21 cellular contexts compared by ENCODE assay signal in the genomic region with DNA sequence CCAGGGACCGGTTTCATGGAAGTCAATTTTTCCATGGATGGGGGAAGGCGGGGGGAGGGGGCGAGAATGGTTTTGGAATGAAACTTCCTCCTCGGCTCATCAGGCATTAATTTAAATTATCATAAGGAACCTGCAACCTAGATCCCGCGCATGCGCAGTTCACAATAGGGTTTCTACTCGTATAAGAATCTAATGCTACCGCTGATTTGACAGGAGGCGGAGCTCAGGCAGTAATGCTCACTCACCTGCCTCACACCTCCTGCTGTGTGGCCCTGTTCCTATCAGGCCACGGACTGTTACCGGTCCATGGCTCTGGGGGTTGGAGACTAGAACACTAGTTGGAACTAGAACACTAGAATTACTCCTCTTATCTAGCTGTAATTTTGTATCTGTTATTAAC. TPM values are rescaled to one million over a fixed set of nuclear protein-coding genes. Genes with fewer than 3 reads are reported as not detected.
DNase-seq lines count a peak whose midpoint lies in the region; ATAC-seq and TF ChIP-seq lines count a peak whose summit lies in the region.
"Had no signal": no experiment of that assay in that cellular context is flagged by ENCODE, and none has a peak within 500 bp of the region (broad histone marks: within the 10 kb centered on the region; RNA-seq: fewer than 3 reads in every experiment).

No MANE protein-coding gene starts in this region.

- WGBS in mesenchymal stem cell = 93% methylated on average over 11 of the region's 12 CpGs

- H4K20me1 ChIP-seq in GM23338 (replicated peaks; ENCODE audit: insufficient read depth) = no peaks in the 10 kb centered on the region

- H3K4me2 ChIP-seq in GM23338 (no peak overlapping the region), mesenchymal stem cell (ENCODE audit: low read length, poor library complexity, severe bottlenecking) (no peak overlapping the region)
- H3K4me2 ChIP-seq: A549 had no signal

- peak; percentile 24 for DNase-seq in GM23338 (ENCODE audit: low spot score)
- DNase-seq in SJCRH30 = no peak
- no peak for DNase-seq in mesenchymal stem cell
- no peak for DNase-seq in HCEC 1CT
- DNase-seq in NCI-H526 treated with DMSO at 0.1 percent for 48 hours (lab: John Stamatoyannopoulos, UW) = no peak
- DNase-seq in NCI-H2029 treated with DMSO at 0.1 percent for 48 hours (lab: John Stamatoyannopoulos, UW) = no peak
- DNase-seq: BE2C; CD4-positive, CD25-positive, alpha-beta regulatory T cell; EL; GF-D8; KBM-7; NCI-H1092; NCI-H1436; NCI-H187 treated with DMSO at 0.1 percent for 48 hours; NCI-H748 treated with DMSO at 0.1 percent for 48 hours; Peyer's patch had no signal

- H4K91ac ChIP-seq in mesenchymal stem cell (ENCODE audit: low read length) = no peak overlapping the region

- H3K4me1 ChIP-seq in GM23338 (ENCODE audit: insufficient read depth) (peaks cover 6% of the 10 kb centered on the region), SJCRH30 (peaks cover 12% of the 10 kb centered on the region), mesenchymal stem cell (ENCODE audit: control insufficient read depth, insufficient read depth, low read depth, low read length) (peaks cover 3% of the 10 kb centered on the region), subcutaneous abdominal adipose tissue (ENCODE audit: control insufficient read depth in 5 of 5, insufficient read depth in 5 of 5, low read length in 5 of 5) (peaks cover 0 to 6% (median 3%) of the 10 kb centered on the region in 5 donors)
- H3K4me1 ChIP-seq: A549, BE2C, Peyer's patch had no signal

- H3K18ac ChIP-seq in mesenchymal stem cell (ENCODE audit: low read depth in 1 of 2, low read length in 2 of 2) = no peak overlapping the region

- H3K4ac ChIP-seq in mesenchymal stem cell (ENCODE audit: low read depth in 1 of 2, low read length in 2 of 2) = no peak overlapping the region

- H3K9me2 ChIP-seq in GM23338 (ENCODE audit: insufficient read depth) = no peaks in the 10 kb centered on the region

- H2BK120ac ChIP-seq in mesenchymal stem cell (ENCODE audit: low read depth, low read length) = no peak overlapping the region

- no peak overlapping the region for H3K27ac ChIP-seq in GM23338 (ENCODE audit: low read depth)
- H3K27ac ChIP-seq in SJCRH30 = peak overlapping the region; percentile 64
- H3K27ac ChIP-seq in mesenchymal stem cell (ENCODE audit: low read length, poor library complexity, severe bottlenecking) = no peak overlapping the region
- peak overlapping the region; percentile 26 for H3K27ac ChIP-seq in subcutaneous abdominal adipose tissue (ENCODE audit: low read depth, low read length)
- H3K27ac ChIP-seq: A549, Peyer's patch had no signal

- H2BK12ac ChIP-seq in mesenchymal stem cell (ENCODE audit: low read length in 2 of 2) = no peak overlapping the region

- peaks cover 4% of the 10 kb centered on the region; the same call in 1 of the 3 replicates for H3K4me1 Mint-ChIP-seq in GM23338
- H3K4me1 Mint-ChIP-seq: CD4-positive, CD25-positive, alpha-beta regulatory T cell had no signal

- H4K8ac ChIP-seq in mesenchymal stem cell (ENCODE audit: low read length) = no peak overlapping the region

- H3F3A ChIP-seq in GM23338 (replicated peaks; ENCODE audit: low read depth) = no peaks in the 10 kb centered on the region

- no peaks in the 10 kb centered on the region for H3K79me2 ChIP-seq in GM23338 (replicated peaks; ENCODE audit: insufficient read depth)

- H3K4me3 ChIP-seq in GM23338 (no peak overlapping the region), SJCRH30 (no peak overlapping the region), mesenchymal stem cell (ENCODE audit: insufficient read depth in 1 of 2, low read depth in 1 of 2, low read length in 2 of 2) (peak overlapping the region in 1 of 2 experiments; percentile 24), subcutaneous abdominal adipose tissue (ENCODE audit: low read depth in 1 of 5, low read length in 5 of 5) (no peak overlapping the region)
- H3K4me3 ChIP-seq: A549, Peyer's patch had no signal

- H3K36me3 Mint-ChIP-seq in GM23338 (ENCODE audit: low read depth) = no peaks in the 10 kb centered on the region
- H3K36me3 Mint-ChIP-seq: CD4-positive, CD25-positive, alpha-beta regulatory T cell had no signal

- H3K9me3 ChIP-seq in SJCRH30 (replicated peaks) = no peaks in the 10 kb centered on the region
- H3K9me3 ChIP-seq in mesenchymal stem cell (ENCODE audit: control insufficient read depth, low read length) = no peaks in the 10 kb centered on the region
- no peaks in the 10 kb centered on the region for H3K9me3 ChIP-seq in subcutaneous abdominal adipose tissue (ENCODE audit: control insufficient read depth in 5 of 5, low read length in 5 of 5)
- H3K9me3 ChIP-seq: A549, BE2C, Peyer's patch had no signal

- no peaks in the 10 kb centered on the region for H3K9me3 Mint-ChIP-seq in GM23338

- TF ChIP-seq CTCF in GM23338 (conservative IDR thresholded peaks at IDR 0.05; ENCODE audit: low read depth in 2 of 2) = no peak

- no peaks in the 10 kb centered on the region for H3K36me3 ChIP-seq in GM23338 (ENCODE audit: insufficient read depth)
- no peaks in the 10 kb centered on the region for H3K36me3 ChIP-seq in SJCRH30
- H3K36me3 ChIP-seq in mesenchymal stem cell (ENCODE audit: control insufficient read depth in 1 of 2, insufficient read depth in 2 of 2, low read depth in 1 of 2, low read length in 2 of 2) = peaks cover 0 to 74% of the 10 kb centered on the region in 2 experiments
- H3K36me3 ChIP-seq in subcutaneous abdominal adipose tissue (ENCODE audit: control insufficient read depth in 5 of 5, insufficient read depth in 5 of 5, low read length in 5 of 5) = no peaks in the 10 kb centered on the region
- H3K36me3 ChIP-seq: BE2C, Peyer's patch had no signal

- H3K4me3 Mint-ChIP-seq in GM23338 = no peak overlapping the region
- H3K4me3 Mint-ChIP-seq: CD4-positive, CD25-positive, alpha-beta regulatory T cell had no signal

- ATAC-seq in GM23338 = no peak; the same call in 2 of the 3 replicates
- ATAC-seq: A549 had no signal

- H3K27me3 Mint-ChIP-seq in GM23338 (ENCODE audit: insufficient read depth, low read depth, poor library complexity) = no peaks in the 10 kb centered on the region
- H3K27me3 Mint-ChIP-seq: CD4-positive, CD25-positive, alpha-beta regulatory T cell had no signal

- H3K27me3 ChIP-seq in GM23338 (ENCODE audit: insufficient read depth) = no peaks in the 10 kb centered on the region
- no peaks in the 10 kb centered on the region for H3K27me3 ChIP-seq in SJCRH30
- no peaks in the 10 kb centered on the region for H3K27me3 ChIP-seq in mesenchymal stem cell (ENCODE audit: control insufficient read depth in 1 of 2, insufficient read depth in 1 of 2, low read length in 2 of 2)
- H3K27me3 ChIP-seq in subcutaneous abdominal adipose tissue (ENCODE audit: control insufficient read depth in 5 of 5, insufficient read depth in 4 of 5, low read length in 5 of 5) = peaks cover 0 to 1% (median 0%) of the 10 kb centered on the region in 5 donors
- H3K27me3 ChIP-seq: Peyer's patch had no signal

- no peak overlapping the region for H2BK15ac ChIP-seq in mesenchymal stem cell (ENCODE audit: low read depth, poor library complexity, severe bottlenecking)

- no peak overlapping the region for H2BK5ac ChIP-seq in mesenchymal stem cell (ENCODE audit: low read depth, low read length, poor library complexity, severe bottlenecking)

- no peak overlapping the region for H3K27ac Mint-ChIP-seq in GM23338
- H3K27ac Mint-ChIP-seq: CD4-positive, CD25-positive, alpha-beta regulatory T cell had no signal

- no peak overlapping the region for H2AFZ ChIP-seq in GM23338
- no peak overlapping the region for H2AFZ ChIP-seq in mesenchymal stem cell (ENCODE audit: low read depth, low read length)

- H3K23ac ChIP-seq in mesenchymal stem cell (ENCODE audit: low read length in 2 of 2) = no peak overlapping the region

- H3K9ac ChIP-seq in mesenchymal stem cell (ENCODE audit: low read length) (peak overlapping the region; percentile 32), subcutaneous abdominal adipose tissue (ENCODE audit: low read length in 5 of 5) (no peak overlapping the region)

- H2AK5ac ChIP-seq in mesenchymal stem cell (ENCODE audit: low read length, severe bottlenecking) = no peak overlapping the region

- H3K79me1 ChIP-seq in mesenchymal stem cell (replicated peaks; ENCODE audit: low read length, poor library complexity, severe bottlenecking) = no peaks in the 10 kb centered on the region

- H3K14ac ChIP-seq in mesenchymal stem cell (ENCODE audit: low read length in 2 of 2) = no peak overlapping the region

RNA-seq across cellular contexts. Expression of gene PRRX1, which starts 38.0 kb away (rescaled TPM):
- total RNA-seq in GM23338 (2014; rRNA removed; shearing (Covaris generic)) = not detected in 2 replicates
- polyA plus RNA-seq in GM23338 (2016; fragmentation: Nextera tagmentation; extraction: Ambion mirVana) = 0.58 TPM in 1 of 2 replicates, not detected in the other
- 0.73 and 1.1 TPM in 2 replicates for total RNA-seq in SJCRH30 (2014; rRNA removed; shearing (Covaris generic))
- 0.66 TPM for polyA plus RNA-seq in mesenchymal stem cell (2013, experiment 1 of 2)
- 0.56 TPM for polyA plus RNA-seq in mesenchymal stem cell (2013, experiment 2 of 2)
- total RNA-seq: CD4-positive, CD25-positive, alpha-beta regulatory T cell; H1; NCI-H460; OCI-LY7 had no signal
- polyA plus RNA-seq: H1 had no signal

Comparison
In these comparisons a context has a peak if more than half of its experiments do, and no peak if none do; other contexts are left out.
1. H3K27ac ChIP-seq: peak in SJCRH30 (single experiment) and subcutaneous abdominal adipose tissue (single experiment); none in GM23338 (single experiment) and mesenchymal stem cell (single experiment).